ENCODE assay signal across 14 cellular contexts in genomic region chr5:124729687-124730359, GRCh38. TPM values are rescaled to one million over a fixed set of nuclear protein-coding genes. Genes with fewer than 3 reads are reported as not detected.
DNase-seq lines count a peak whose midpoint lies in the region; ATAC-seq and TF ChIP-seq lines count a peak whose summit lies in the region.
"Had no signal": no experiment of that assay in that cellular context is flagged by ENCODE, and none has a peak within 500 bp of the region (broad histone marks: within the 10 kb centered on the region; RNA-seq: fewer than 3 reads in every experiment).

No MANE protein-coding gene starts in this region.

- H3K27me3 ChIP-seq in SK-N-SH (ENCODE audit: insufficient read depth) (no peaks in the 10 kb centered on the region), thyroid gland (no peaks in the 10 kb centered on the region)
- H3K27me3 ChIP-seq: upper lobe of right lung had no signal

- DNase-seq in SK-N-SH (no peak), amniotic epithelial cell (ENCODE audit: low read depth) (peak; percentile 38), thyroid gland (no peak), NCI-H345 treated with DMSO at 0.1 percent for 48 hours (lab: John Stamatoyannopoulos, UW; ENCODE audit: unreplicated experiment) (no peak), NAMALWA (ENCODE audit: low spot score) (no peak), GDM1 (lab: John Stamatoyannopoulos, UW) (no peak)
- DNase-seq: activated CD4-positive, alpha-beta T cell treated with anti-CD3 and anti-CD28 coated beads, Interleukin-2, amount 50 U/mL, for 48 hours; GOT3; kidney glomerular epithelial cell; NCI-H146; upper lobe of right lung had no signal

- H3K9me3 ChIP-seq in SK-N-SH (no peaks in the 10 kb centered on the region), thyroid gland (no peaks in the 10 kb centered on the region)
- H3K9me3 ChIP-seq: A549, upper lobe of right lung had no signal

- CTCF ChIA-PET in SK-N-SH (lab: Yijun Ruan, JAX) = interaction anchor here (0.7 to 0.8 kb wide), 2 partner anchors 23 to 601 kb away, joined by 3 to 4 read pairs; no protein-coding TSS in a partner anchor

- no peaks in the 10 kb centered on the region; the same call in 1 of the 2 replicates for H3K79me2 ChIP-seq in SK-N-SH (ENCODE audit: insufficient read depth)

- no peaks in the 10 kb centered on the region for H4K20me1 ChIP-seq in SK-N-SH (ENCODE audit: insufficient read depth)

- no peak overlapping the region for H3K4me2 ChIP-seq in SK-N-SH
- H3K4me2 ChIP-seq: A549 had no signal

- H3K9me2 ChIP-seq in SK-N-SH = no peaks in the 10 kb centered on the region

- H3F3A ChIP-seq in SK-N-SH (replicated peaks; ENCODE audit: insufficient read depth) = peaks cover 3% of the 10 kb centered on the region

- no peak for TF ChIP-seq POLR2A in thyroid gland (IDR thresholded peaks at IDR 0.05)

- H3K4me1 ChIP-seq in SK-N-SH (ENCODE audit: control insufficient read depth in 1 of 2, insufficient read depth in 2 of 2, low read depth in 1 of 2, low read length in 1 of 2) (peaks cover 5 to 19% of the 10 kb centered on the region in 2 experiments; a peak in 2 of 4 replicates), thyroid gland (peaks cover 22 to 48% of the 10 kb centered on the region in 2 donors)
- H3K4me1 ChIP-seq: A549 had no signal

- intact Hi-C loops in thyroid gland (cut with DNase I) = no loop called here

- H3K9ac ChIP-seq in SK-N-SH = no peak overlapping the region

- POLR2A ChIA-PET in SK-N-SH (lab: Yijun Ruan, JAX) = no interaction called here

- TF ChIP-seq CTCF in SK-N-SH (IDR thresholded peaks at IDR 0.05) = no peak
- no peak for TF ChIP-seq CTCF in thyroid gland (IDR thresholded peaks at IDR 0.05)

- H3K4me3 ChIP-seq in SK-N-SH (ENCODE audit: low read depth in 2 of 2, low read length in 1 of 2) (no peak overlapping the region), thyroid gland (replicated peaks in 1 of 3) (no peak overlapping the region)
- H3K4me3 ChIP-seq: A549, upper lobe of right lung had no signal

- peak overlapping the region in 1 of 2 experiments; percentile 36; a peak in 1 of 4 replicates for H3K27ac ChIP-seq in SK-N-SH (ENCODE audit: low read depth in 2 of 2, low read length in 1 of 2)
- H3K27ac ChIP-seq in thyroid gland = peak overlapping the region in 2 of 3 donors; percentile 17 to 64
- H3K27ac ChIP-seq: A549, upper lobe of right lung had no signal

- ATAC-seq in SK-N-SH treated with all-trans-retinoic acid at 6 μM for 48 hours = no peak
- peak; percentile 53 for ATAC-seq in HG02885 (IDR thresholded peaks at IDR 0.05; ENCODE audit: poor library complexity, unreplicated experiment)
- ATAC-seq: A549, upper lobe of right lung had no signal

- no peaks in the 10 kb centered on the region for H3K36me3 ChIP-seq in SK-N-SH (replicated peaks in 1 of 2; ENCODE audit: control insufficient read depth in 1 of 2, insufficient read depth in 2 of 2, low read length in 1 of 2)
- no peaks in the 10 kb centered on the region for H3K36me3 ChIP-seq in thyroid gland
- H3K36me3 ChIP-seq: upper lobe of right lung had no signal

- TF ChIP-seq EP300 in SK-N-SH (IDR thresholded peaks at IDR 0.05; ENCODE audit: borderline replicate concordance in 1 of 2, low read depth in 1 of 2, low read length in 1 of 2) = no peak

- 94% methylated on average over 1 of the region's 1 CpG for WGBS in SK-N-SH (ENCODE audit: low lambda C conversion rate)
- WGBS in thyroid gland, 2 donors = 89 to 93% methylated on average over 1 of the region's 1 CpG

- no peak for TF ChIP-seq RAD21 in SK-N-SH (IDR thresholded peaks at IDR 0.05; ENCODE audit: low read length)

- H2AFZ ChIP-seq in SK-N-SH (ENCODE audit: low read depth) = no peak overlapping the region

TF ChIP-seq in SK-N-SH, 30 proteins besides CTCF, POLR2A, EP300 and RAD21:
- TF ChIP-seq GATA2 (CRISPR knock-in tag; IDR thresholded peaks at IDR 0.05) (no peak), TCF12 (IDR thresholded peaks at IDR 0.05) (0 out of 2 replicates have a peak, but pooled peaks have one; percentile 12)

TF ChIP-seq in SK-N-SH treated with all-trans-retinoic acid at 6 μM for 48 hours, 23 proteins besides CTCF, POLR2A, EP300 and RAD21:
- TF ChIP-seq OSR1 (CRISPR knock-in tag; IDR thresholded peaks at IDR 0.05) = no peak
- TF ChIP-seq TOX (CRISPR knock-in tag; IDR thresholded peaks at IDR 0.05; ENCODE audit: borderline replicate concordance) = no peak

RNA-seq across cellular contexts. Expression of gene ZNF608, which starts 16.6 kb away (rescaled TPM):
- polyA plus RNA-seq in SK-N-SH (2012; rRNA removed) = 4.9 and 5.2 TPM in 2 replicates
- 3.6 and 4.6 TPM in 2 replicates for polyA plus RNA-seq in SK-N-SH (2012; cell fraction: cytosol; rRNA removed)
- polyA plus RNA-seq in SK-N-SH (2012; cell fraction: nucleus; rRNA removed) = 6.3 and 8.8 TPM in 2 replicates
- 10 to 100 TPM; 32.0 to 60.2 (median 36.8) TPM for total RNA-seq in thyroid gland
